In genomic region chr2:109563980-109564550, GRCh38 we compare ENCODE assay signal across 14 cellular contexts.
"Had no signal": no experiment of that assay in that cellular context is flagged by ENCODE, and none has a peak within 500 bp of the region (broad histone marks: within the 10 kb centered on the region; RNA-seq: fewer than 3 reads in every experiment).

No MANE protein-coding gene starts in this region.

- H3K27me3 ChIP-seq: spleen, thyroid gland had no signal

- ATAC-seq: natural killer cell treated with Interleukin-12 subunit alpha and Interleukin-12 subunit beta and Interleukin-15 and Interleukin-18, amount 100 ng/mL, for 72 hours; stimulated activated naive B cell treated with anti-CD40 and anti-IgM and Interleukin-4, amounts not matched to agents 10 μg/mL and 1 μg/mL and 100 μg/mL, for 72 hours had no signal

- H3K9me3 ChIP-seq: lower lobe of right lung, neutrophil, spleen, thyroid gland had no signal

- H3K4me3 Mint-ChIP-seq: activated naive CD8-positive, alpha-beta T cell treated with anti-CD3 and anti-CD28 coated beads, Interleukin-2, amount 10 ng/mL, durations not matched to agents 7 days and 5 days; natural killer cell treated with Interleukin-12 subunit alpha and Interleukin-12 subunit beta and Interleukin-15 and Interleukin-18, amount 100 ng/mL, for 72 hours; stimulated activated naive B cell treated with anti-CD40 and anti-IgM and Interleukin-4, amounts not matched to agents 10 μg/mL and 1 μg/mL and 100 μg/mL, for 72 hours had no signal

- H3K36me3 Mint-ChIP-seq: activated naive CD8-positive, alpha-beta T cell treated with anti-CD3 and anti-CD28 coated beads, Interleukin-2, amount 10 ng/mL, durations not matched to agents 7 days and 5 days; natural killer cell treated with Interleukin-12 subunit alpha and Interleukin-12 subunit beta and Interleukin-15 and Interleukin-18, amount 100 ng/mL, for 72 hours; stimulated activated naive B cell treated with anti-CD40 and anti-IgM and Interleukin-4, amounts not matched to agents 10 μg/mL and 1 μg/mL and 100 μg/mL, for 72 hours had no signal

- H3K27ac Mint-ChIP-seq: activated naive CD8-positive, alpha-beta T cell treated with anti-CD3 and anti-CD28 coated beads, Interleukin-2, amount 10 ng/mL, durations not matched to agents 7 days and 5 days; activated T-helper 2 cell treated with anti-CD3 and anti-CD28 coated beads, Interferon-gamma antibody, Interleukin-2, Interleukin-4, amounts not matched to agents 10 μg/mL and 5 μg/mL and 100 μg/mL, durations not matched to agents 14 hours and 24 hours and 36 hours; natural killer cell treated with Interleukin-12 subunit alpha and Interleukin-12 subunit beta and Interleukin-15 and Interleukin-18, amount 100 ng/mL, for 72 hours; stimulated activated naive B cell treated with anti-CD40 and anti-IgM and Interleukin-4, amounts not matched to agents 10 μg/mL and 1 μg/mL and 100 μg/mL, for 72 hours had no signal

- H3K27ac ChIP-seq: lower lobe of right lung, neutrophil, spleen, thyroid gland had no signal

- H3K36me3 ChIP-seq: neutrophil had no signal

- H3K4me1 Mint-ChIP-seq: activated naive CD8-positive, alpha-beta T cell treated with anti-CD3 and anti-CD28 coated beads, Interleukin-2, amount 10 ng/mL, durations not matched to agents 7 days and 5 days; stimulated activated naive B cell treated with anti-CD40 and anti-IgM and Interleukin-4, amounts not matched to agents 10 μg/mL and 1 μg/mL and 100 μg/mL, for 72 hours had no signal

- H3K4me1 ChIP-seq: lower lobe of right lung, spleen, thyroid gland had no signal

- DNase-seq: activated CD4-positive, CD25-positive, alpha-beta regulatory T cell; activated naive CD4-positive, alpha-beta T cell treated with Interleukin-2 at 50 U/mL for 16 hours; activated naive CD8-positive, alpha-beta T cell treated with anti-CD3 and anti-CD28 coated beads, Interleukin-2, amount 10 ng/mL, durations not matched to agents 7 days and 5 days; amygdala; lower lobe of right lung; spleen; stimulated activated CD4-positive, alpha-beta T cell treated with anti-CD3 and anti-CD28 coated beads, Interleukin-4, amount 100 ng/mL, for 4 hours; stimulated activated naive B cell treated with anti-CD40 and anti-IgM and Interleukin-4, amounts not matched to agents 10 μg/mL and 1 μg/mL and 100 μg/mL, for 72 hours; T-helper 1 cell; T-helper 9 cell; thyroid gland had no signal

- H3K9me3 Mint-ChIP-seq: activated naive CD8-positive, alpha-beta T cell treated with anti-CD3 and anti-CD28 coated beads, Interleukin-2, amount 10 ng/mL, durations not matched to agents 7 days and 5 days; activated T-helper 2 cell treated with anti-CD3 and anti-CD28 coated beads, Interferon-gamma antibody, Interleukin-2, Interleukin-4, amounts not matched to agents 10 μg/mL and 5 μg/mL and 100 μg/mL, durations not matched to agents 14 hours and 24 hours and 36 hours; natural killer cell treated with Interleukin-12 subunit alpha and Interleukin-12 subunit beta and Interleukin-15 and Interleukin-18, amount 100 ng/mL, for 72 hours; stimulated activated naive B cell treated with anti-CD40 and anti-IgM and Interleukin-4, amounts not matched to agents 10 μg/mL and 1 μg/mL and 100 μg/mL, for 72 hours had no signal

- H3K4me3 ChIP-seq: lower lobe of right lung, spleen, thyroid gland had no signal
